8 cellular contexts compared by ENCODE assay signal in the genomic region with DNA sequence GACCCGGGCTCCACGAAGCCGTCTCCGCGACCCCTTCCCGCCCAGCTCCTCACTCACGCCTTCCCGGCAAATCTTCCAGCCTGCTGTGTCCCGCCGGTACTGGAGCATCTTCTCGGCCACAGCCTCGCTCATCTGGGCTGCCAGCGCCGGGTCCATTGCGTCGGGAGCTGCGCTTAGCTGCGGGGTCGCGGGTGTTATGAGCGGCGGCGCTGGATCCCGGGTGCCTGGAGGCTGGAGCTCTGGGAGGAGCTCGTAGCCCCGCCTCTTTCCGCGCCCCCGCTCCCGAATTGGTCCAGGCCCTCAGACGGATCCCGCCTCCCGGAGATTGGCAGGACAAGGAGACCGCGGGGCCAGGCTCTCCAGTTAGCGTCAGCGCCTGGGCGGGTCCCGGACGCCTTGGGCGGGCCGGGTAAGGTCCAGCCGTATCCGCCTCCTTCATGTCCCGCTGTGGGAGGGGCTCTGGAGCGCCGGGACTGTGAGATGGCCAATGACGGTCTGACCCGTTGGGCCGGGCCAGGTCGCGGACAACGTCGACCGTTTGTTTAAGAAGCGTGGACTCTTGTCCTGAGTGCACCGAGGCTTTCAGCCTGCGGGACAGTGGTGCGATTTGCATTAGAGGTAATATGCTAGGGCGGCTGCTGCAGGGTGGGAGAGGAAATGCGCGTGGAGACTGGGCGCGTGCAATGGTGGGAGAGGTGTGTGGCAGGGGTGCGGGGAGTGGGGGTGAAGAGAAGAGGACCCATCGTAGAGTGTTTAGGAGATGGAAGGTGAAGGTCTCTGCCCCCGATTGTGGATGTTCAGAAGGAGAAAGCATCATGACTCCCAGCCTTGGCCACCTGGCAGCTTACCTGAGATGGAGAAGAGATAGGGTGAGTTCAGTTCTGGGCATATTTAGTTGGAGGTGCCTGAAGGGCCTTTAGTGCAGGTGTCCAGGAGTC. TPM values are rescaled to one million over a fixed set of nuclear protein-coding genes. Genes with fewer than 3 reads are reported as not detected.
DNase-seq lines count a peak whose midpoint lies in the region; ATAC-seq, FAIRE-seq and TF ChIP-seq lines count a peak whose summit lies in the region.

A gene with protein sequence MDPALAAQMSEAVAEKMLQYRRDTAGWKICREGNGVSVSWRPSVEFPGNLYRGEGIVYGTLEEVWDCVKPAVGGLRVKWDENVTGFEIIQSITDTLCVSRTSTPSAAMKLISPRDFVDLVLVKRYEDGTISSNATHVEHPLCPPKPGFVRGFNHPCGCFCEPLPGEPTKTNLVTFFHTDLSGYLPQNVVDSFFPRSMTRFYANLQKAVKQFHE (minus strand): TSS at position 198 of the 938 bp plus-strand sequence. CDS start 42 bp downstream, at position 156.

- H3K4me3 ChIP-seq in pancreas: peak within 1 kb of the TSS; percentile 47 to 92 (median 62)
- H3K4me3 ChIP-seq in tibial nerve: peak within 1 kb of the TSS; percentile 32 to 82 (median 68)

- WGBS in pancreas, 2 donors: 1% methylated on average over 64 to 67 of the region's 67 CpGs
- WGBS in tibial nerve, 2 donors: 1 to 2% methylated on average over 49 to 62 of the region's 67 CpGs

- TF ChIP-seq POLR2A in GM10847 (IDR thresholded peaks at IDR 0.05; ENCODE audit: extremely low read depth, insufficient read length) (peak; percentile 79), tibial nerve (IDR thresholded peaks at IDR 0.05) (peak; percentile 73 to 81)

- H3K9me3 ChIP-seq in pancreas: no peaks in the 10 kb centered on the region
- no peaks in the 10 kb centered on the region for H3K9me3 ChIP-seq in tibial nerve

- H3K27me3 ChIP-seq in pancreas (no peaks in the 10 kb centered on the region), tibial nerve (no peaks in the 10 kb centered on the region)

- H3K27ac Mint-ChIP-seq in activated naive CD8-positive, alpha-beta T cell treated with anti-CD3 and anti-CD28 coated beads, Interleukin-2, amount 10 ng/mL, durations not matched to agents 7 days and 5 days: peak within 1 kb of the TSS; percentile 91

- intact Hi-C loops in Right ventricle myocardium superior (cut with DNase I): no loop called here
- intact Hi-C loops in pancreas (cut with DNase I): no loop called here

- FAIRE-seq in pancreas (lab: Jason Lieb, UNC): peak; percentile 82

- POLR2A ChIA-PET in activated naive CD8-positive, alpha-beta T cell treated with anti-CD3 and anti-CD28 coated beads, Interleukin-2, amount 10 ng/mL, durations not matched to agents 7 days and 5 days (lab: Charles Lee): interaction anchor here (0.7 to 3.7 kb wide), 9 partner anchors 15 to 47 kb away, joined by 3 to 26 read pairs (median 6); no protein-coding TSS in a partner anchor

- TF ChIP-seq EP300 in tibial nerve (IDR thresholded peaks at IDR 0.05): peak; percentile 13 to 87

- H3K4me1 ChIP-seq in pancreas (peaks cover 0 to 3% (median 0%) of the 10 kb centered on the region in 3 donors), tibial nerve (peaks cover 0 to 23% (median 9%) of the 10 kb centered on the region in 4 donors)

- H3K27ac ChIP-seq in pancreas: peak within 1 kb of the TSS in 3 of 4 donors; percentile 60 to 74 (median 65)
- H3K27ac ChIP-seq in tibial nerve: peak within 1 kb of the TSS in 3 of 4 donors; percentile 79 to 85 (median 81)

- peak; percentile 99 for ATAC-seq in HG02642 (IDR thresholded peaks at IDR 0.05; ENCODE audit: poor library complexity, unreplicated experiment)
- ATAC-seq in activated naive CD8-positive, alpha-beta T cell treated with anti-CD3 and anti-CD28 coated beads, Interleukin-2, amount 10 ng/mL, durations not matched to agents 7 days and 5 days (ENCODE audit: low read depth): peak; percentile 100
- ATAC-seq in Right ventricle myocardium superior (ENCODE audit: poor library complexity): peak; percentile 100
- peak; percentile 98 to 100 (median 100) for ATAC-seq in pancreas

- peak within 1 kb of the TSS; percentile 96 for H3K4me3 Mint-ChIP-seq in activated naive CD8-positive, alpha-beta T cell treated with anti-CD3 and anti-CD28 coated beads, Interleukin-2, amount 10 ng/mL, durations not matched to agents 7 days and 5 days

- peaks cover 13% of the 10 kb centered on the region for H3K36me3 Mint-ChIP-seq in activated naive CD8-positive, alpha-beta T cell treated with anti-CD3 and anti-CD28 coated beads, Interleukin-2, amount 10 ng/mL, durations not matched to agents 7 days and 5 days

- TF ChIP-seq CTCF in pancreas (IDR thresholded peaks at IDR 0.05): no peak
- no peak for TF ChIP-seq CTCF in tibial nerve (IDR thresholded peaks at IDR 0.05)

- peak; percentile 87 for DNase-seq in NCI-H1105 (lab: John Stamatoyannopoulos, UW)
- DNase-seq in SKM-1 treated with dmso at 0.1 percent for 144 hours (lab: John Stamatoyannopoulos, UW; ENCODE audit: unreplicated experiment): peak; percentile 96
- DNase-seq in activated naive CD8-positive, alpha-beta T cell treated with anti-CD3 and anti-CD28 coated beads, Interleukin-2, amount 10 ng/mL, durations not matched to agents 7 days and 5 days: peak; percentile 96
- peak; percentile 100 for DNase-seq in Right ventricle myocardium superior
- DNase-seq in pancreas: peak; percentile 98 to 100 (median 99)
- DNase-seq in tibial nerve (ENCODE audit: low spot score in 2 of 2): peak; percentile 98

- peaks cover 25% of the 10 kb centered on the region for H3K4me1 Mint-ChIP-seq in activated naive CD8-positive, alpha-beta T cell treated with anti-CD3 and anti-CD28 coated beads, Interleukin-2, amount 10 ng/mL, durations not matched to agents 7 days and 5 days

- no peaks in the 10 kb centered on the region for H3K9me3 Mint-ChIP-seq in activated naive CD8-positive, alpha-beta T cell treated with anti-CD3 and anti-CD28 coated beads, Interleukin-2, amount 10 ng/mL, durations not matched to agents 7 days and 5 days

- H3K36me3 ChIP-seq in pancreas: no peaks in the 10 kb centered on the region
- peaks cover 0 to 12% (median 0%) of the 10 kb centered on the region in 3 donors for H3K36me3 ChIP-seq in tibial nerve

- no peaks in the 10 kb centered on the region for H3K27me3 Mint-ChIP-seq in activated naive CD8-positive, alpha-beta T cell treated with anti-CD3 and anti-CD28 coated beads, Interleukin-2, amount 10 ng/mL, durations not matched to agents 7 days and 5 days

RNA-seq across cellular contexts. Expression of the gene that starts here (rescaled TPM):
- total RNA-seq in activated naive CD8-positive, alpha-beta T cell treated with anti-CD3 and anti-CD28 coated beads, Interleukin-2, amount 10 ng/mL, durations not matched to agents 7 days and 5 days: 1 to 10 TPM; 5.4 to 7.2 TPM
- total RNA-seq in Right ventricle myocardium superior (2.3 TPM), pancreas (1 to 10 TPM; 1.1 to 2.9 (median 2.0) TPM), tibial nerve (1 to 10 TPM; 4.9 to 7.1 (median 6.1) TPM)
- 1 to 10 TPM; 3.8 to 4.0 TPM for polyA plus RNA-seq in pancreas

Comparison
In these comparisons a context has a peak if more than half of its experiments do, and no peak if none do; other contexts are left out.
1. Peak in every context shown above with its lines: DNase-seq, ATAC-seq, H3K4me3 ChIP-seq and H3K27ac ChIP-seq.